16 cellular contexts compared by ENCODE assay signal in the genomic region with DNA sequence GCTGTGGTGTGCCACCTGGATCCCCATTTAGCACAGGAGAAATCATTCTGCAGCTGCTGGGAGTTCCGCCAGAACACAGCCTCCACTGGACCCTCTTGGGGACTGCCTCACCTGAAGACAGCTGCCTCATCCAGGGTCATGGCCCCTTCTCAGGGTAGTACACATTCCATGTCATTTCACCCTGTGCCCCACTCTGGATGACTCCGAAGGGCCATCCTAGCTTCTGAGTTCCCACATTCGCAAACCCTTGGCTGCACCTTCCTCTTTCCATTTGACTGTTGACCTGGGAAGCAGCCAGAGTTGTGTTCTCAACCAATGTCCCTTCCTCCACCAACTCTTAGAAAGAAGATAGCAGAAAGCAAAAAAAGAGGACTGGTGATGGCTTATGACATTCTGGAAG.
"Had no signal": no experiment of that assay in that cellular context is flagged by ENCODE, and none has a peak within 500 bp of the region (broad histone marks: within the 10 kb centered on the region; RNA-seq: fewer than 3 reads in every experiment).

No MANE protein-coding gene starts in this region.

- H3K27me3 ChIP-seq: adrenal gland, breast epithelium, esophagus muscularis mucosa, testis, upper lobe of left lung had no signal

- H3K36me3 ChIP-seq: adrenal gland, breast epithelium, esophagus muscularis mucosa, spleen, upper lobe of left lung had no signal

- H3K27ac ChIP-seq: adrenal gland, breast epithelium, esophagus muscularis mucosa, spleen, testis, upper lobe of left lung, VCaP had no signal

- H3K4me1 ChIP-seq: adrenal gland, breast epithelium, spleen, testis had no signal

- H3K9me3 ChIP-seq: adrenal gland, breast epithelium, esophagus muscularis mucosa, spleen, testis, upper lobe of left lung had no signal

- DNase-seq: activated CD4-positive, CD25-positive, alpha-beta regulatory T cell treated with anti-CD3 and anti-CD28 coated beads, Interleukin-2, amount 50 U/mL, for 72 hours; activated gamma-delta T cell treated with Interleukin-2 at 50 U/mL for 16 hours; cerebellar nuclear complex; effector CD8-positive, alpha-beta T cell; mammary epithelial cell; spleen; stimulated activated CD4-positive, alpha-beta T cell treated with anti-CD3 and anti-CD28 coated beads, Interleukin-4, amount 100 ng/mL, for 4 hours; T-helper 1 cell; testis; upper lobe of left lung had no signal

- ATAC-seq: activated naive CD4-positive, alpha-beta T cell treated with anti-CD3 and anti-CD28 coated beads, Interleukin-2, amount 50 U/mL, for 72 hours; stimulated activated memory B cell treated with anti-CD40 and anti-IgM and Interleukin-4, amounts not matched to agents 10 μg/mL and 1 μg/mL and 100 μg/mL, for 72 hours had no signal

- H3K4me3 ChIP-seq: adrenal gland, breast epithelium, esophagus muscularis mucosa, spleen, testis, upper lobe of left lung had no signal
